ENCODE assay signal across 11 cellular contexts in genomic region chr2:28325567-28326468, GRCh38.
DNase-seq lines count a peak whose midpoint lies in the region; ATAC-seq, FAIRE-seq and TF ChIP-seq lines count a peak whose summit lies in the region.
"Had no signal": no experiment of that assay in that cellular context is flagged by ENCODE, and none has a peak within 500 bp of the region (broad histone marks: within the 10 kb centered on the region; RNA-seq: fewer than 3 reads in every experiment).

No MANE protein-coding gene starts in this region.

- no peak overlapping the region for H4K91ac ChIP-seq in mesenchymal stem cell (ENCODE audit: low read length)

- TF ChIP-seq CTCF in GM13977 (IDR thresholded peaks at IDR 0.05; ENCODE audit: extremely low read depth, insufficient read depth, missing control alignments) (peak; percentile 5), GM23338 (conservative IDR thresholded peaks at IDR 0.05; ENCODE audit: low read depth in 2 of 2) (no peak)

- no peaks in the 10 kb centered on the region for H3F3A ChIP-seq in GM23338 (replicated peaks; ENCODE audit: low read depth)

- no peak overlapping the region for H2BK15ac ChIP-seq in mesenchymal stem cell (ENCODE audit: low read depth, poor library complexity, severe bottlenecking)

- H2BK120ac ChIP-seq in mesenchymal stem cell (ENCODE audit: low read depth, low read length): no peak overlapping the region

- peak overlapping the region in 1 of 2 experiments; percentile 67 for H2BK12ac ChIP-seq in mesenchymal stem cell (ENCODE audit: low read length in 2 of 2)

- in situ Hi-C loops in GM13977 (cut with MboI; ENCODE audit: low pct_unique_long_range_greater_than_20kb, low sequenced_read_pairs, unreplicated experiment): no loop called here

- FAIRE-seq in GM12892 (lab: Jason Lieb, UNC): no peak

- peaks cover 5% of the 10 kb centered on the region for H3K27me3 Mint-ChIP-seq in GM23338 (ENCODE audit: insufficient read depth, low read depth, poor library complexity)

- H3K4me3 ChIP-seq in mesenchymal stem cell (ENCODE audit: insufficient read depth in 1 of 2, low read depth in 1 of 2, low read length in 2 of 2) (no peak overlapping the region), GM23338 (no peak overlapping the region)
- H3K4me3 ChIP-seq: mucosa of descending colon had no signal

- TF ChIP-seq POLR2A in GM12892 (IDR thresholded peaks at IDR 0.05; ENCODE audit: low read depth, low read length): no peak

- H3K27me3 ChIP-seq in mesenchymal stem cell (ENCODE audit: control insufficient read depth in 1 of 2, insufficient read depth in 1 of 2, low read length in 2 of 2) (no peaks in the 10 kb centered on the region), GM23338 (ENCODE audit: insufficient read depth) (no peaks in the 10 kb centered on the region)

- peaks cover 39% of the 10 kb centered on the region for H3K4me1 Mint-ChIP-seq in GM23338

- no peak overlapping the region for H3K27ac ChIP-seq in mesenchymal stem cell (ENCODE audit: low read length, poor library complexity, severe bottlenecking)
- no peak overlapping the region for H3K27ac ChIP-seq in GM23338 (ENCODE audit: low read depth)

- H3K9me3 ChIP-seq in mesenchymal stem cell (ENCODE audit: control insufficient read depth, low read length): no peaks in the 10 kb centered on the region
- H3K9me3 ChIP-seq: mucosa of descending colon had no signal

- DNase-seq in GM13977 (ENCODE audit: low spot score) (no peak), SHP77 treated with DMSO at 0.1 percent for 48 hours (lab: John Stamatoyannopoulos, UW) (peak; percentile 61), mesenchymal stem cell (no peak), GM12892 (ENCODE audit: insufficient read length) (no peak), GM23338 (ENCODE audit: low spot score) (no peak)
- DNase-seq in activated CD4-positive, alpha-beta T cell treated with anti-CD3 and anti-CD28 coated beads for 4 hours: no peak
- DNase-seq: activated CD4-positive, CD25-positive, alpha-beta regulatory T cell treated with anti-CD3 and anti-CD28 coated beads, Interleukin-2, amount 50 U/mL, for 72 hours; KG1; mucosa of descending colon had no signal

- no peak overlapping the region for H3K9ac ChIP-seq in mesenchymal stem cell (ENCODE audit: low read length)

- 78% methylated on average over 9 of the region's 10 CpGs for WGBS in mesenchymal stem cell

- H3K4me3 Mint-ChIP-seq in GM23338: no peak overlapping the region

- H3K36me3 Mint-ChIP-seq in GM23338 (ENCODE audit: low read depth): no peaks in the 10 kb centered on the region

- H2AK5ac ChIP-seq in mesenchymal stem cell (ENCODE audit: low read length, severe bottlenecking): peak overlapping the region; percentile 47

- H3K4me2 ChIP-seq in mesenchymal stem cell (ENCODE audit: low read length, poor library complexity, severe bottlenecking) (no peak overlapping the region), GM23338 (no peak overlapping the region)

- H3K4me1 ChIP-seq in mesenchymal stem cell (ENCODE audit: control insufficient read depth, insufficient read depth, low read depth, low read length): peaks cover 27% of the 10 kb centered on the region
- H3K4me1 ChIP-seq in GM23338 (ENCODE audit: insufficient read depth): peaks cover 10% of the 10 kb centered on the region; the same call in 1 of the 2 replicates

- no peaks in the 10 kb centered on the region for H3K9me2 ChIP-seq in GM23338 (ENCODE audit: insufficient read depth)

- H3K14ac ChIP-seq in mesenchymal stem cell (ENCODE audit: low read length in 2 of 2): no peak overlapping the region

- H3K36me3 ChIP-seq in mesenchymal stem cell (ENCODE audit: control insufficient read depth in 1 of 2, insufficient read depth in 2 of 2, low read depth in 1 of 2, low read length in 2 of 2): no peaks in the 10 kb centered on the region
- H3K36me3 ChIP-seq in GM23338 (ENCODE audit: insufficient read depth): no peaks in the 10 kb centered on the region

- no peak overlapping the region for H4K8ac ChIP-seq in mesenchymal stem cell (ENCODE audit: low read length)

- H2BK5ac ChIP-seq in mesenchymal stem cell (ENCODE audit: low read depth, low read length, poor library complexity, severe bottlenecking): no peak overlapping the region

- no peak overlapping the region for H3K4ac ChIP-seq in mesenchymal stem cell (ENCODE audit: low read depth in 1 of 2, low read length in 2 of 2)

- peak overlapping the region in 1 of 2 experiments; percentile 14 for H3K18ac ChIP-seq in mesenchymal stem cell (ENCODE audit: low read depth in 1 of 2, low read length in 2 of 2)

- H3K27ac Mint-ChIP-seq in GM23338: no peak overlapping the region

- H3K9me3 Mint-ChIP-seq in GM23338: no peaks in the 10 kb centered on the region

- ATAC-seq in HG02642 (IDR thresholded peaks at IDR 0.05; ENCODE audit: poor library complexity, unreplicated experiment): peak; percentile 60
- ATAC-seq in HG03196 (IDR thresholded peaks at IDR 0.05; ENCODE audit: unreplicated experiment): no peak
- no peak for ATAC-seq in GM23338
- ATAC-seq: mucosa of descending colon had no signal

- H3K23ac ChIP-seq in mesenchymal stem cell (ENCODE audit: low read length in 2 of 2): no peak overlapping the region

- H3K79me2 ChIP-seq in GM23338 (replicated peaks; ENCODE audit: insufficient read depth): no peaks in the 10 kb centered on the region

- H3K79me1 ChIP-seq in mesenchymal stem cell (replicated peaks; ENCODE audit: low read length, poor library complexity, severe bottlenecking): no peaks in the 10 kb centered on the region

- H2AFZ ChIP-seq in mesenchymal stem cell (ENCODE audit: low read depth, low read length) (no peak overlapping the region), GM23338 (no peak overlapping the region)

- no peaks in the 10 kb centered on the region for H4K20me1 ChIP-seq in GM23338 (replicated peaks; ENCODE audit: insufficient read depth)

TF ChIP-seq in GM23338, 12 proteins besides CTCF, POLR2A, EP300 and RAD21 (continues in another document):
- TF ChIP-seq ZNF462 (CRISPR knock-in tag; IDR thresholded peaks at IDR 0.05) (no peak), CREB1 (CRISPR knock-in tag; IDR thresholded peaks at IDR 0.05; ENCODE audit: low read depth) (no peak), ZNF114 (CRISPR knock-in tag; IDR thresholded peaks at IDR 0.05) (no peak)
